1 cellular context compared by ENCODE assay signal in genomic region chrX:81201692-81202412, GRCh38.
A peak's percentile ranks its signal among the peaks of the same experiment; 100 is the strongest.
TF ChIP-seq lines count a peak whose summit lies in the region.

A gene with protein sequence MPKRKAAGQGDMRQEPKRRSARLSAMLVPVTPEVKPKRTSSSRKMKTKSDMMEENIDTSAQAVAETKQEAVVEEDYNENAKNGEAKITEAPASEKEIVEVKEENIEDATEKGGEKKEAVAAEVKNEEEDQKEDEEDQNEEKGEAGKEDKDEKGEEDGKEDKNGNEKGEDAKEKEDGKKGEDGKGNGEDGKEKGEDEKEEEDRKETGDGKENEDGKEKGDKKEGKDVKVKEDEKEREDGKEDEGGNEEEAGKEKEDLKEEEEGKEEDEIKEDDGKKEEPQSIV (minus strand): TSS chrX:81201913. CDS start chrX:81121549, 80,364 bp downstream.
SH3BGRL (plus strand) TSS chrX:81202102; CDS start chrX:81202201, 99 bp downstream.

TF ChIP-seq in K562, 482 proteins besides CTCF, POLR2A, EP300 and RAD21 (continued from another document and continues in another):
- no peak for TF ChIP-seq HMBOX1 (IDR thresholded peaks at IDR 0.05)
- no peak for TF ChIP-seq CEBPB (tag; IDR thresholded peaks at IDR 0.05)
- no peak for TF ChIP-seq CREB5 (CRISPR knock-in tag; IDR thresholded peaks at IDR 0.05)
- no peak for TF ChIP-seq E2F5 (CRISPR knock-in tag; IDR thresholded peaks at IDR 0.05)
- no peak for TF ChIP-seq NONO (IDR thresholded peaks at IDR 0.05; ENCODE audit: low read depth in 2 of 2, low read length in 1 of 2)
- TF ChIP-seq BRF1 (IDR thresholded peaks at IDR 0.05; ENCODE audit: borderline replicate concordance, extremely low read depth, insufficient read length) = no peak
- TF ChIP-seq AFF1 (IDR thresholded peaks at IDR 0.05; ENCODE audit: low read depth in 1 of 2, partially characterized antibody in 2 of 2) = peak in 1 of 2 experiments; percentile 90
- peak; percentile 35; the same call in 1 of the 2 replicates for TF ChIP-seq POLR2H (tag; IDR thresholded peaks at IDR 0.05; ENCODE audit: low read depth)
- TF ChIP-seq, protein P1, sequence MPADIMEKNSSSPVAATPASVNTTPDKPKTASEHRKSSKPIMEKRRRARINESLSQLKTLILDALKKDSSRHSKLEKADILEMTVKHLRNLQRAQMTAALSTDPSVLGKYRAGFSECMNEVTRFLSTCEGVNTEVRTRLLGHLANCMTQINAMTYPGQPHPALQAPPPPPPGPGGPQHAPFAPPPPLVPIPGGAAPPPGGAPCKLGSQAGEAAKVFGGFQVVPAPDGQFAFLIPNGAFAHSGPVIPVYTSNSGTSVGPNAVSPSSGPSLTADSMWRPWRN (IDR thresholded peaks at IDR 0.05; ENCODE audit: low read depth) = no peak
- no peak for TF ChIP-seq KAT8 (IDR thresholded peaks at IDR 0.05; ENCODE audit: low read depth)
- no peak for TF ChIP-seq ZNF518B (CRISPR knock-in tag; IDR thresholded peaks at IDR 0.05)
- TF ChIP-seq RNF2 (IDR thresholded peaks at IDR 0.05) = no peak
- TF ChIP-seq TBP (optimal IDR thresholded peaks at IDR 0.05; ENCODE audit: low read depth, low read length) = peak; percentile 65
- no peak for TF ChIP-seq JUNB (CRISPR knock-in tag; conservative IDR thresholded peaks at IDR 0.05)
- no peak for TF ChIP-seq MTA1 (IDR thresholded peaks at IDR 0.05; ENCODE audit: borderline replicate concordance)
- no peak for TF ChIP-seq DIDO1 (tag; IDR thresholded peaks at IDR 0.05; ENCODE audit: low read depth)
- TF ChIP-seq NFYB (IDR thresholded peaks at IDR 0.05; ENCODE audit: extremely low read depth, insufficient read length) = no peak
- TF ChIP-seq PHF20 (IDR thresholded peaks at IDR 0.05; ENCODE audit: partially characterized antibody) = no peak
- TF ChIP-seq CHD2 (IDR thresholded peaks at IDR 0.05; ENCODE audit: low read depth, low read length) = peak; percentile 70; the same call in 1 of the 2 replicates
- TF ChIP-seq U2AF1 (optimal IDR thresholded peaks at IDR 0.05; ENCODE audit: low read depth, low read length) = no peak
- TF ChIP-seq, protein P2, sequence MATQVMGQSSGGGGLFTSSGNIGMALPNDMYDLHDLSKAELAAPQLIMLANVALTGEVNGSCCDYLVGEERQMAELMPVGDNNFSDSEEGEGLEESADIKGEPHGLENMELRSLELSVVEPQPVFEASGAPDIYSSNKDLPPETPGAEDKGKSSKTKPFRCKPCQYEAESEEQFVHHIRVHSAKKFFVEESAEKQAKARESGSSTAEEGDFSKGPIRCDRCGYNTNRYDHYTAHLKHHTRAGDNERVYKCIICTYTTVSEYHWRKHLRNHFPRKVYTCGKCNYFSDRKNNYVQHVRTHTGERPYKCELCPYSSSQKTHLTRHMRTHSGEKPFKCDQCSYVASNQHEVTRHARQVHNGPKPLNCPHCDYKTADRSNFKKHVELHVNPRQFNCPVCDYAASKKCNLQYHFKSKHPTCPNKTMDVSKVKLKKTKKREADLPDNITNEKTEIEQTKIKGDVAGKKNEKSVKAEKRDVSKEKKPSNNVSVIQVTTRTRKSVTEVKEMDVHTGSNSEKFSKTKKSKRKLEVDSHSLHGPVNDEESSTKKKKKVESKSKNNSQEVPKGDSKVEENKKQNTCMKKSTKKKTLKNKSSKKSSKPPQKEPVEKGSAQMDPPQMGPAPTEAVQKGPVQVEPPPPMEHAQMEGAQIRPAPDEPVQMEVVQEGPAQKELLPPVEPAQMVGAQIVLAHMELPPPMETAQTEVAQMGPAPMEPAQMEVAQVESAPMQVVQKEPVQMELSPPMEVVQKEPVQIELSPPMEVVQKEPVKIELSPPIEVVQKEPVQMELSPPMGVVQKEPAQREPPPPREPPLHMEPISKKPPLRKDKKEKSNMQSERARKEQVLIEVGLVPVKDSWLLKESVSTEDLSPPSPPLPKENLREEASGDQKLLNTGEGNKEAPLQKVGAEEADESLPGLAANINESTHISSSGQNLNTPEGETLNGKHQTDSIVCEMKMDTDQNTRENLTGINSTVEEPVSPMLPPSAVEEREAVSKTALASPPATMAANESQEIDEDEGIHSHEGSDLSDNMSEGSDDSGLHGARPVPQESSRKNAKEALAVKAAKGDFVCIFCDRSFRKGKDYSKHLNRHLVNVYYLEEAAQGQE (CRISPR knock-in tag; IDR thresholded peaks at IDR 0.05; ENCODE audit: low read depth) = no peak
- no peak for TF ChIP-seq HOMEZ (CRISPR knock-in tag; IDR thresholded peaks at IDR 0.05)
- no peak for TF ChIP-seq NFE2 (IDR thresholded peaks at IDR 0.05; ENCODE audit: low read depth)
- no peak for TF ChIP-seq ZFP1 (CRISPR knock-in tag; IDR thresholded peaks at IDR 0.05)
- TF ChIP-seq IRF2 (CRISPR knock-in tag; IDR thresholded peaks at IDR 0.05) = no peak
- TF ChIP-seq PHF8 (IDR thresholded peaks at IDR 0.05; ENCODE audit: borderline replicate concordance, low read length) = peak; percentile 41; the same call in 1 of the 2 replicates
- no peak for TF ChIP-seq EGR1 (conservative IDR thresholded peaks at IDR 0.05)
- TF ChIP-seq TSHZ1 (CRISPR knock-in tag; IDR thresholded peaks at IDR 0.05) = no peak
- no peak for TF ChIP-seq MAFG (tag; conservative IDR thresholded peaks at IDR 0.05)
- TF ChIP-seq RBFOX2 (IDR thresholded peaks at IDR 0.05; ENCODE audit: low read depth, low read length) = 0 out of 2 replicates have a peak, but pooled peaks have one; percentile 33
